In genomic region chr11:24422371-24422770, GRCh38 we compare ENCODE assay signal across 18 cellular contexts.
"Had no signal": no experiment of that assay in that cellular context is flagged by ENCODE, and none has a peak within 500 bp of the region (broad histone marks: within the 10 kb centered on the region; RNA-seq: fewer than 3 reads in every experiment).

No MANE protein-coding gene starts in this region.

- H3K27ac Mint-ChIP-seq: activated CD8-positive, alpha-beta memory T cell treated with anti-CD3 and anti-CD28 coated beads, Interleukin-2, amount 10 ng/mL, durations not matched to agents 7 days and 5 days; activated naive CD4-positive, alpha-beta T cell treated with anti-CD3 and anti-CD28 coated beads, Interleukin-2, amount 50 U/mL, for 72 hours; stimulated activated memory B cell treated with anti-CD40 and anti-IgM and Interleukin-4, amounts not matched to agents 10 μg/mL and 1 μg/mL and 100 μg/mL, for 72 hours had no signal

- H3K9me3 Mint-ChIP-seq: naive B cell had no signal

- H3K27me3 Mint-ChIP-seq: activated CD8-positive, alpha-beta memory T cell treated with anti-CD3 and anti-CD28 coated beads, Interleukin-2, amount 10 ng/mL, durations not matched to agents 7 days and 5 days; naive B cell; stimulated activated memory B cell treated with anti-CD40 and anti-IgM and Interleukin-4, amounts not matched to agents 10 μg/mL and 1 μg/mL and 100 μg/mL, for 72 hours had no signal

- H3K4me3 Mint-ChIP-seq: activated CD8-positive, alpha-beta memory T cell treated with anti-CD3 and anti-CD28 coated beads, Interleukin-2, amount 10 ng/mL, durations not matched to agents 7 days and 5 days; activated T-cell treated with anti-CD3 and anti-CD28 coated beads, Interleukin-2, amount 50 U/mL, for 4 hours; naive B cell; stimulated activated memory B cell treated with anti-CD40 and anti-IgM and Interleukin-4, amounts not matched to agents 10 μg/mL and 1 μg/mL and 100 μg/mL, for 72 hours had no signal

- H3K27me3 ChIP-seq: tibial artery had no signal

- H3K4me1 ChIP-seq: tibial artery had no signal

- H3K4me3 ChIP-seq: coronary artery, tibial artery had no signal

- H3K27ac ChIP-seq: coronary artery, epithelial cell of prostate, tibial artery had no signal

- H3K36me3 Mint-ChIP-seq: activated CD8-positive, alpha-beta memory T cell treated with anti-CD3 and anti-CD28 coated beads, Interleukin-2, amount 10 ng/mL, durations not matched to agents 7 days and 5 days; activated naive CD4-positive, alpha-beta T cell treated with anti-CD3 and anti-CD28 coated beads, Interleukin-2, amount 50 U/mL, for 72 hours; naive B cell; stimulated activated memory B cell treated with anti-CD40 and anti-IgM and Interleukin-4, amounts not matched to agents 10 μg/mL and 1 μg/mL and 100 μg/mL, for 72 hours had no signal

- DNase-seq: activated CD4-positive, alpha-beta T cell treated with anti-CD3 and anti-CD28 coated beads, Interleukin-2, amount 50 U/mL, for 4 hours; activated CD8-positive, alpha-beta memory T cell treated with anti-CD3 and anti-CD28 coated beads, Interleukin-2, amount 10 ng/mL, durations not matched to agents 7 days and 5 days; activated effector memory CD4-positive, alpha-beta T cell treated with anti-CD3 and anti-CD28 coated beads, Interleukin-2, amount 50 U/mL, for 16 hours; activated T-cell treated with anti-CD3 and anti-CD28 coated beads, Interleukin-2, amount 50 U/mL, for 4 hours; amygdala; effector memory CD4-positive, alpha-beta T cell; kidney; left ventricle myocardium superior; midbrain; naive B cell; right cardiac atrium; stimulated activated CD4-positive, alpha-beta T cell treated with anti-CD3 and anti-CD28 coated beads, Interleukin-1b, Interleukin-23, amount 100 ng/mL, for 48 hours; tibial artery had no signal

- ATAC-seq: activated CD4-positive, CD25-positive, alpha-beta regulatory T cell treated with anti-CD3 and anti-CD28 coated beads, Interleukin-2, amount 50 U/mL, for 24 hours; activated CD8-positive, alpha-beta memory T cell treated with anti-CD3 and anti-CD28 coated beads, Interleukin-2, amount 10 ng/mL, durations not matched to agents 7 days and 5 days; activated naive CD4-positive, alpha-beta T cell treated with anti-CD3 and anti-CD28 coated beads, Interleukin-2, amount 50 U/mL, for 72 hours; activated T-cell treated with anti-CD3 and anti-CD28 coated beads, Interleukin-2, amount 50 U/mL, for 4 hours; left ventricle myocardium superior; right cardiac atrium; stimulated activated memory B cell treated with anti-CD40 and anti-IgM and Interleukin-4, amounts not matched to agents 10 μg/mL and 1 μg/mL and 100 μg/mL, for 72 hours had no signal

- H3K9me3 ChIP-seq: tibial artery had no signal

- H3K4me1 Mint-ChIP-seq: activated CD8-positive, alpha-beta memory T cell treated with anti-CD3 and anti-CD28 coated beads, Interleukin-2, amount 10 ng/mL, durations not matched to agents 7 days and 5 days; naive B cell; stimulated activated memory B cell treated with anti-CD40 and anti-IgM and Interleukin-4, amounts not matched to agents 10 μg/mL and 1 μg/mL and 100 μg/mL, for 72 hours had no signal

- H3K36me3 ChIP-seq: tibial artery had no signal
